ENCODE assay signal across 26 cellular contexts in the genomic region with DNA sequence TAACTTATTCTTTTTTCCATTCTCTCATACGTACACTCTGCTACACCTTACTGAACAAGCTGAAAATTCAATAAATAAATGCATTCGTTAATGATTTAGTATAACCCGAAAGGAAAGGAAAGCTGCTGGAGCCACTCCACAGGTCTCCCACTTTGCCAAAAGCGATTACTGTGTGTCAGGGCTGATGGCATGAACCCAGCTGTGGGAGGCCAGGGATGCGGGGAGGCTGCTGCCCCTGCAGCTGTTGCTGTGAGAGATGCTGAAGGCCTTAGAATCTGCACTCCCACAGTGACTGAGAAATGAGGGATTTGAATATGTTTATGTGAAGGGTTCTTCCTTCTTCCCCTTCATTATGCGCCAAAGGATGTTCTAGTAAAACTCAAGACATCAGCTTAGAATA.
"Had no signal": no experiment of that assay in that cellular context is flagged by ENCODE, and none has a peak within 500 bp of the region (broad histone marks: within the 10 kb centered on the region; RNA-seq: fewer than 3 reads in every experiment).

No MANE protein-coding gene starts in this region.

- H3K36me3 Mint-ChIP-seq: activated CD8-positive, alpha-beta memory T cell treated with anti-CD3 and anti-CD28 coated beads, Interleukin-2, amount 10 ng/mL, durations not matched to agents 7 days and 5 days; activated naive CD4-positive, alpha-beta T cell treated with anti-CD3 and anti-CD28 coated beads, Interleukin-2, amount 50 U/mL, for 72 hours had no signal

- H3K4me3 ChIP-seq: ascending aorta, body of pancreas, Peyer's patch had no signal

- H3K36me3 ChIP-seq: ascending aorta, Peyer's patch had no signal

- H3K27me3 ChIP-seq: ascending aorta, body of pancreas, Peyer's patch had no signal

- H3K27ac Mint-ChIP-seq: activated B cell treated with CpG ODN at 0.5 μM for 24 hours; activated CD4-positive, alpha-beta T cell treated with anti-CD3 and anti-CD28 coated beads, Interleukin-2, amount 10 ng/mL, durations not matched to agents 24 days and 14 days; activated CD8-positive, alpha-beta memory T cell treated with anti-CD3 and anti-CD28 coated beads, Interleukin-2, amount 10 ng/mL, durations not matched to agents 7 days and 5 days; activated naive CD4-positive, alpha-beta T cell treated with anti-CD3 and anti-CD28 coated beads, Interleukin-2, amount 50 U/mL, for 72 hours; activated naive CD8-positive, alpha-beta T cell treated with anti-CD3 and anti-CD28 coated beads, Interleukin-2, amount 50 U/mL, for 24 hours; activated T-cell treated with anti-CD3 and anti-CD28 coated beads, Interleukin-2, amount 50 U/mL, for 24 hours; T-helper 17 cell had no signal

- H3K9me3 Mint-ChIP-seq: activated B cell treated with CpG ODN at 0.5 μM for 24 hours; activated CD4-positive, alpha-beta T cell treated with anti-CD3 and anti-CD28 coated beads, Interleukin-2, amount 10 ng/mL, durations not matched to agents 24 days and 14 days; activated naive CD4-positive, alpha-beta T cell treated with anti-CD3 and anti-CD28 coated beads, Interleukin-2, amount 50 U/mL, for 72 hours; activated naive CD8-positive, alpha-beta T cell treated with anti-CD3 and anti-CD28 coated beads, Interleukin-2, amount 50 U/mL, for 24 hours; activated T-cell treated with anti-CD3 and anti-CD28 coated beads, Interleukin-2, amount 50 U/mL, for 24 hours had no signal

- H3K4me3 Mint-ChIP-seq: activated B cell treated with CpG ODN at 0.5 μM for 24 hours; activated CD4-positive, alpha-beta T cell treated with anti-CD3 and anti-CD28 coated beads, Interleukin-2, amount 10 ng/mL, durations not matched to agents 24 days and 14 days; activated CD8-positive, alpha-beta memory T cell treated with anti-CD3 and anti-CD28 coated beads, Interleukin-2, amount 10 ng/mL, durations not matched to agents 7 days and 5 days; activated naive CD8-positive, alpha-beta T cell treated with anti-CD3 and anti-CD28 coated beads, Interleukin-2, amount 50 U/mL, for 24 hours; activated T-cell treated with anti-CD3 and anti-CD28 coated beads, Interleukin-2, amount 50 U/mL, for 24 hours; T-helper 17 cell had no signal

- H3K27me3 Mint-ChIP-seq: activated B cell treated with CpG ODN at 0.5 μM for 24 hours; activated CD4-positive, alpha-beta T cell treated with anti-CD3 and anti-CD28 coated beads, Interleukin-2, amount 10 ng/mL, durations not matched to agents 24 days and 14 days; activated CD8-positive, alpha-beta memory T cell treated with anti-CD3 and anti-CD28 coated beads, Interleukin-2, amount 10 ng/mL, durations not matched to agents 7 days and 5 days; activated T-cell treated with anti-CD3 and anti-CD28 coated beads, Interleukin-2, amount 50 U/mL, for 24 hours; T-helper 17 cell had no signal

- H3K9me3 ChIP-seq: ascending aorta, body of pancreas, Peyer's patch had no signal

- H3K4me1 Mint-ChIP-seq: activated B cell treated with CpG ODN at 0.5 μM for 24 hours; activated CD4-positive, alpha-beta T cell treated with anti-CD3 and anti-CD28 coated beads, Interleukin-2, amount 10 ng/mL, durations not matched to agents 24 days and 14 days; activated CD8-positive, alpha-beta memory T cell treated with anti-CD3 and anti-CD28 coated beads, Interleukin-2, amount 10 ng/mL, durations not matched to agents 7 days and 5 days; activated naive CD8-positive, alpha-beta T cell treated with anti-CD3 and anti-CD28 coated beads, Interleukin-2, amount 50 U/mL, for 24 hours; T-helper 17 cell had no signal

- DNase-seq: activated B cell treated with CpG ODN at 0.5 μM for 24 hours; activated CD4-positive, alpha-beta T cell treated with anti-CD3 and anti-CD28 coated beads for 1 hour; activated CD4-positive, alpha-beta T cell treated with anti-CD3 and anti-CD28 coated beads, Interleukin-2, amount 10 ng/mL, durations not matched to agents 24 days and 14 days; activated CD4-positive, alpha-beta T cell treated with anti-CD3 and anti-CD28 coated beads, Interleukin-2, amount 50 U/mL, for 48 hours; activated CD8-positive, alpha-beta memory T cell treated with anti-CD3 and anti-CD28 coated beads, Interleukin-2, amount 10 ng/mL, durations not matched to agents 7 days and 5 days; activated effector memory CD4-positive, alpha-beta T cell treated with anti-CD3 and anti-CD28 coated beads, Interleukin-2, amount 50 U/mL, for 16 hours; activated naive CD4-positive, alpha-beta T cell treated with Interleukin-2 at 50 U/mL for 16 hours; activated naive CD8-positive, alpha-beta T cell treated with anti-CD3 and anti-CD28 coated beads, Interleukin-2, amount 50 U/mL, for 24 hours; activated T-cell treated with anti-CD3 and anti-CD28 coated beads, Interleukin-2, amount 50 U/mL, for 24 hours; amniotic stem cell; body of pancreas; KG1; NCI-H1048; NCI-H1930; NCI-H2171; NCI-H2227 treated with DMSO at 0.1 percent for 48 hours; NCI-H510A; NCI-H526 treated with DMSO at 0.1 percent for 48 hours; NCI-H82; Peyer's patch; SHP77 treated with DMSO at 0.1 percent for 48 hours; T-helper 17 cell; T-helper 9 cell had no signal

- H3K4me1 ChIP-seq: ascending aorta, body of pancreas, Peyer's patch had no signal

- H3K27ac ChIP-seq: ascending aorta, body of pancreas, Peyer's patch, RWPE1 had no signal

- ATAC-seq: activated CD8-positive, alpha-beta memory T cell treated with anti-CD3 and anti-CD28 coated beads, Interleukin-2, amount 10 ng/mL, durations not matched to agents 7 days and 5 days; activated naive CD4-positive, alpha-beta T cell treated with anti-CD3 and anti-CD28 coated beads, Interleukin-2, amount 50 U/mL, for 72 hours; activated naive CD8-positive, alpha-beta T cell treated with anti-CD3 and anti-CD28 coated beads, Interleukin-2, amount 50 U/mL, for 24 hours; body of pancreas; T-helper 17 cell had no signal
